ENCODE assay signal across 18 cellular contexts in genomic region chr12:101597164-101597563, GRCh38. TPM values are rescaled to one million over a fixed set of nuclear protein-coding genes. Genes with fewer than 3 reads are reported as not detected.
DNase-seq lines count a peak whose midpoint lies in the region; ATAC-seq and TF ChIP-seq lines count a peak whose summit lies in the region.
"Had no signal": no experiment of that assay in that cellular context is flagged by ENCODE, and none has a peak within 500 bp of the region (broad histone marks: within the 10 kb centered on the region; RNA-seq: fewer than 3 reads in every experiment).

No MANE protein-coding gene starts in this region.

- no peaks in the 10 kb centered on the region for H3K36me3 Mint-ChIP-seq in activated CD4-positive, alpha-beta T cell treated with anti-CD3 and anti-CD28 coated beads, Interleukin-2, amount 10 ng/mL, durations not matched to agents 24 days and 14 days (ENCODE audit: low read depth)
- H3K36me3 Mint-ChIP-seq in nephron (ENCODE audit: low read depth): no peaks in the 10 kb centered on the region
- H3K36me3 Mint-ChIP-seq in activated CD8-positive, alpha-beta T cell treated with anti-CD3 and anti-CD28 coated beads, Interleukin-2, amount 10 ng/mL, durations not matched to agents 7 days and 5 days (ENCODE audit: low read depth): no peaks in the 10 kb centered on the region
- H3K36me3 Mint-ChIP-seq: CD8-positive, alpha-beta T cell had no signal

- H3K4me3 Mint-ChIP-seq in activated CD4-positive, alpha-beta T cell treated with anti-CD3 and anti-CD28 coated beads, Interleukin-2, amount 10 ng/mL, durations not matched to agents 24 days and 14 days: no peak overlapping the region
- H3K4me3 Mint-ChIP-seq in nephron: peak overlapping the region in 2 of 3 experiments; percentile 74 to 87
- no peak overlapping the region for H3K4me3 Mint-ChIP-seq in activated CD8-positive, alpha-beta T cell treated with anti-CD3 and anti-CD28 coated beads, Interleukin-2, amount 10 ng/mL, durations not matched to agents 7 days and 5 days
- H3K4me3 Mint-ChIP-seq: B cell; CD8-positive, alpha-beta T cell had no signal

- H2AFZ ChIP-seq in OCI-LY3 (ENCODE audit: low read depth, low read length): 0 out of 2 replicates have a peak overlapping the region, but pooled peaks have one; percentile 22

- no peak for TF ChIP-seq CTCF in OCI-LY3 (IDR thresholded peaks at IDR 0.05; ENCODE audit: low read depth, low read length)
- TF ChIP-seq CTCF in nephron (IDR thresholded peaks at IDR 0.05; ENCODE audit: unreplicated experiment in 3 of 3): no peak

- no peaks in the 10 kb centered on the region for H4K20me1 ChIP-seq in OCI-LY3 (ENCODE audit: insufficient read depth, low read length)
- H4K20me1 ChIP-seq: BLaER1 treated with 17β-estradiol and CSF1 and Interleukin-3, amounts not matched to agents 10 nM and 100 nM had no signal

- H3K27ac Mint-ChIP-seq in activated CD4-positive, alpha-beta T cell treated with anti-CD3 and anti-CD28 coated beads, Interleukin-2, amount 10 ng/mL, durations not matched to agents 24 days and 14 days: no peak overlapping the region
- no peak overlapping the region for H3K27ac Mint-ChIP-seq in nephron
- no peak overlapping the region for H3K27ac Mint-ChIP-seq in activated CD8-positive, alpha-beta T cell treated with anti-CD3 and anti-CD28 coated beads, Interleukin-2, amount 10 ng/mL, durations not matched to agents 7 days and 5 days
- H3K27ac Mint-ChIP-seq: B cell; CD8-positive, alpha-beta T cell had no signal

- CTCF ChIA-PET in activated CD8-positive, alpha-beta T cell treated with anti-CD3 and anti-CD28 coated beads, Interleukin-2, amount 10 ng/mL, durations not matched to agents 7 days and 5 days (lab: Charles Lee): no interaction called here

- H3K9me3 ChIP-seq in OCI-LY3 (ENCODE audit: insufficient read depth, low read length) (no peaks in the 10 kb centered on the region), skeletal muscle tissue (ENCODE audit: control insufficient read depth in 3 of 3, low read length in 3 of 3) (no peaks in the 10 kb centered on the region)
- H3K9me3 ChIP-seq: BLaER1 treated with 17β-estradiol and CSF1 and Interleukin-3, amounts not matched to agents 10 nM and 100 nM had no signal

- no peaks in the 10 kb centered on the region for H3K79me2 ChIP-seq in OCI-LY3 (ENCODE audit: low read length)

- H3K36me3 ChIP-seq in OCI-LY3 (replicated peaks; ENCODE audit: low read depth, low read length) (no peaks in the 10 kb centered on the region), skeletal muscle tissue (ENCODE audit: control insufficient read depth in 3 of 3, insufficient read depth in 3 of 3, low read length in 3 of 3) (peaks cover 7 to 22% (median 13%) of the 10 kb centered on the region in 3 donors)
- H3K36me3 ChIP-seq: BLaER1 treated with 17β-estradiol and CSF1 and Interleukin-3, amounts not matched to agents 10 nM and 100 nM had no signal

- H3K4me3 ChIP-seq in OCI-LY3 (ENCODE audit: low read length): no peak overlapping the region
- peak overlapping the region; percentile 76 to 88 (median 77) for H3K4me3 ChIP-seq in skeletal muscle tissue (ENCODE audit: low read length in 3 of 3)
- H3K4me3 ChIP-seq: BLaER1 treated with 17β-estradiol and CSF1 and Interleukin-3, amounts not matched to agents 10 nM and 100 nM; GM12878 had no signal

- H3K4me2 ChIP-seq in OCI-LY3 (ENCODE audit: low read length): no peak overlapping the region
- H3K4me2 ChIP-seq: BLaER1 treated with 17β-estradiol and CSF1 and Interleukin-3, amounts not matched to agents 10 nM and 100 nM had no signal

- H3K4me1 Mint-ChIP-seq in activated CD4-positive, alpha-beta T cell treated with anti-CD3 and anti-CD28 coated beads, Interleukin-2, amount 10 ng/mL, durations not matched to agents 24 days and 14 days: no peaks in the 10 kb centered on the region
- peaks cover 39% of the 10 kb centered on the region for H3K4me1 Mint-ChIP-seq in nephron
- no peaks in the 10 kb centered on the region for H3K4me1 Mint-ChIP-seq in activated CD8-positive, alpha-beta T cell treated with anti-CD3 and anti-CD28 coated beads, Interleukin-2, amount 10 ng/mL, durations not matched to agents 7 days and 5 days (ENCODE audit: low read depth)
- H3K4me1 Mint-ChIP-seq: B cell had no signal

- DNase-seq in activated CD4-positive, alpha-beta T cell treated with anti-CD3 and anti-CD28 coated beads, Interleukin-2, amount 10 ng/mL, durations not matched to agents 24 days and 14 days: peak; percentile 51
- DNase-seq in activated CD4-positive, alpha-beta T cell treated with anti-CD3 and anti-CD28 coated beads, Interleukin-2, amount 50 U/mL, for 1 hour: no peak
- DNase-seq in iPS-NIHi11 (ENCODE audit: low spot score) (no peak), SKM-1 (lab: John Stamatoyannopoulos, UW; ENCODE audit: unreplicated experiment) (no peak)
- DNase-seq in activated CD8-positive, alpha-beta T cell treated with anti-CD3 and anti-CD28 coated beads, Interleukin-2, amount 10 ng/mL, durations not matched to agents 7 days and 5 days: no peak
- DNase-seq: 8988T; Calu3; CD8-positive, alpha-beta T cell; DMS79 treated with DMSO at 0.1 percent for 48 hours; HCEC 1CT had no signal

- H3K9ac ChIP-seq in OCI-LY3 (ENCODE audit: low read length) (no peak overlapping the region), skeletal muscle tissue (ENCODE audit: low read depth in 1 of 3, low read length in 3 of 3) (peak overlapping the region; percentile 77 to 85 (median 83))
- H3K9ac ChIP-seq: BLaER1 treated with 17β-estradiol and CSF1 and Interleukin-3, amounts not matched to agents 10 nM and 100 nM had no signal

- H3K27me3 ChIP-seq in OCI-LY3 (ENCODE audit: low read depth, low read length) (0 out of 2 replicates have a peak, but pooled peaks cover 5% of the 10 kb centered on the region), skeletal muscle tissue (ENCODE audit: control insufficient read depth in 3 of 3, insufficient read depth in 3 of 3, low read length in 3 of 3) (no peaks in the 10 kb centered on the region)
- H3K27me3 ChIP-seq: BLaER1 treated with 17β-estradiol and CSF1 and Interleukin-3, amounts not matched to agents 10 nM and 100 nM had no signal

- H3K27me3 Mint-ChIP-seq in activated CD4-positive, alpha-beta T cell treated with anti-CD3 and anti-CD28 coated beads, Interleukin-2, amount 10 ng/mL, durations not matched to agents 24 days and 14 days: peaks cover 1% of the 10 kb centered on the region
- H3K27me3 Mint-ChIP-seq in nephron (ENCODE audit: low read depth): no peaks in the 10 kb centered on the region
- H3K27me3 Mint-ChIP-seq in activated CD8-positive, alpha-beta T cell treated with anti-CD3 and anti-CD28 coated beads, Interleukin-2, amount 10 ng/mL, durations not matched to agents 7 days and 5 days (ENCODE audit: low read depth): peaks cover 7% of the 10 kb centered on the region

- H3K27ac ChIP-seq in OCI-LY3 (ENCODE audit: low read length): no peak overlapping the region
- H3K27ac ChIP-seq in skeletal muscle tissue (ENCODE audit: low read depth, low read length): peak overlapping the region; percentile 95
- H3K27ac ChIP-seq: BLaER1 treated with 17β-estradiol and CSF1 and Interleukin-3, amounts not matched to agents 10 nM and 100 nM had no signal

- H3K4me1 ChIP-seq in OCI-LY3 (ENCODE audit: low read length): no peaks in the 10 kb centered on the region
- H3K4me1 ChIP-seq in skeletal muscle tissue (ENCODE audit: control insufficient read depth in 3 of 3, insufficient read depth in 3 of 3, low read length in 3 of 3): peaks cover 4 to 5% (median 5%) of the 10 kb centered on the region in 3 donors
- H3K4me1 ChIP-seq: BLaER1 treated with 17β-estradiol and CSF1 and Interleukin-3, amounts not matched to agents 10 nM and 100 nM had no signal

- ATAC-seq in activated CD8-positive, alpha-beta T cell treated with anti-CD3 and anti-CD28 coated beads, Interleukin-2, amount 10 ng/mL, durations not matched to agents 7 days and 5 days: no peak
- ATAC-seq: CD8-positive, alpha-beta T cell; GM12878 had no signal

- no peaks in the 10 kb centered on the region for H3K9me3 Mint-ChIP-seq in activated CD4-positive, alpha-beta T cell treated with anti-CD3 and anti-CD28 coated beads, Interleukin-2, amount 10 ng/mL, durations not matched to agents 24 days and 14 days
- H3K9me3 Mint-ChIP-seq in nephron: no peaks in the 10 kb centered on the region
- no peaks in the 10 kb centered on the region for H3K9me3 Mint-ChIP-seq in activated CD8-positive, alpha-beta T cell treated with anti-CD3 and anti-CD28 coated beads, Interleukin-2, amount 10 ng/mL, durations not matched to agents 7 days and 5 days (ENCODE audit: insufficient read depth)
- H3K9me3 Mint-ChIP-seq: CD8-positive, alpha-beta T cell had no signal

- intact Hi-C loops in activated CD4-positive, alpha-beta T cell treated with anti-CD3 and anti-CD28 coated beads, Interleukin-2, amount 10 ng/mL, durations not matched to agents 24 days and 14 days (cut with micrococcal nuclease): no loop called here

- POLR2A ChIA-PET in activated CD8-positive, alpha-beta T cell treated with anti-CD3 and anti-CD28 coated beads, Interleukin-2, amount 10 ng/mL, durations not matched to agents 7 days and 5 days (lab: Charles Lee): no interaction called here

RNA-seq across cellular contexts. Expression of gene MYBPC1, which starts 2.4 kb away (rescaled TPM):
- total RNA-seq in activated CD4-positive, alpha-beta T cell treated with anti-CD3 and anti-CD28 coated beads, Interleukin-2, amount 10 ng/mL, durations not matched to agents 24 days and 14 days: not detected in 2 replicates
- 2,201 TPM for total RNA-seq in skeletal muscle tissue
- total RNA-seq in activated CD8-positive, alpha-beta T cell treated with anti-CD3 and anti-CD28 coated beads, Interleukin-2, amount 10 ng/mL, durations not matched to agents 7 days and 5 days: not detected
- total RNA-seq: B cell; Calu3; CD8-positive, alpha-beta T cell; G401; GM12878; HT-29 had no signal

Comparison
In these comparisons a context has a peak if more than half of its experiments do, and no peak if none do; other contexts are left out.
1. H3K4me3 Mint-ChIP-seq: peak in nephron (2 of 3); none in activated CD4-positive, alpha-beta T cell treated with anti-CD3 and anti-CD28 coated beads, Interleukin-2, amount 10 ng/mL, durations not matched to agents 24 days and 14 days (single experiment) and activated CD8-positive, alpha-beta T cell treated with anti-CD3 and anti-CD28 coated beads, Interleukin-2, amount 10 ng/mL, durations not matched to agents 7 days and 5 days (single experiment).
2. RNA of gene MYBPC1, which starts 2.4 kb away (total RNA-seq): 2,201 TPM in skeletal muscle tissue (single experiment); not detected in activated CD4-positive, alpha-beta T cell treated with anti-CD3 and anti-CD28 coated beads, Interleukin-2, amount 10 ng/mL, durations not matched to agents 24 days and 14 days and not detected in activated CD8-positive, alpha-beta T cell treated with anti-CD3 and anti-CD28 coated beads, Interleukin-2, amount 10 ng/mL, durations not matched to agents 7 days and 5 days; every median in the first group is over 1,000 times any median in the second.